In genomic region chr11:23314162-23314561, GRCh38 we compare ENCODE assay signal across 27 cellular contexts.
"Had no signal": no experiment of that assay in that cellular context is flagged by ENCODE, and none has a peak within 500 bp of the region (broad histone marks: within the 10 kb centered on the region; RNA-seq: fewer than 3 reads in every experiment).

No MANE protein-coding gene starts in this region.

- ATAC-seq: esophagus mucosa, foreskin keratinocyte, gastroesophageal sphincter, heart right ventricle, left cardiac atrium, left ventricle myocardium superior, lower lobe of right lung, natural killer cell, psoas muscle, right lobe of liver had no signal

- H3K36me3 ChIP-seq: gastroesophageal sphincter, heart right ventricle, lower lobe of right lung, ovary, right lobe of liver, stomach, thyroid gland had no signal

- DNase-seq: dorsolateral prefrontal cortex; effector CD4-positive, alpha-beta T cell; foreskin keratinocyte; glutamatergic neuron; heart right ventricle; hippocampal formation; left cardiac atrium; left ventricle myocardium superior; lower lobe of right lung; natural killer cell; occipital lobe; ovary; posterior cingulate gyrus; psoas muscle; right lobe of liver; small intestine; stimulated activated CD4-positive, alpha-beta T cell treated with anti-CD3 and anti-CD28 coated beads, Interleukin-12 subunit alpha, Interleukin-12 subunit beta, amount 100 ng/mL, for 4 hours; stimulated activated CD4-positive, alpha-beta T cell treated with anti-CD3 and anti-CD28 coated beads, Interleukin-1b, Interleukin-23, amount 100 ng/mL, for 48 hours; stimulated activated CD4-positive, alpha-beta T cell treated with anti-CD3 and anti-CD28 coated beads, Interleukin-4, amount 100 ng/mL, for 1 hour; stimulated activated CD8-positive, alpha-beta memory T cell treated with anti-CD3 and anti-CD28 coated beads, Interleukin-4, amount 100 ng/mL, for 48 hours; stimulated activated naive CD4-positive, alpha-beta T cell; stomach; thyroid gland had no signal

- H3K4me1 ChIP-seq: gastroesophageal sphincter, heart right ventricle, lower lobe of right lung, psoas muscle, right lobe of liver, stomach, thyroid gland had no signal

- H3K4me3 ChIP-seq: coronary artery, dorsolateral prefrontal cortex, gastroesophageal sphincter, heart right ventricle, lower lobe of right lung, ovary, psoas muscle, right lobe of liver, stomach, thyroid gland had no signal

- H3K9me3 ChIP-seq: gastroesophageal sphincter, lower lobe of right lung, ovary, right lobe of liver, stomach, thyroid gland had no signal

- H3K27me3 ChIP-seq: dorsolateral prefrontal cortex, foreskin keratinocyte, gastroesophageal sphincter, heart right ventricle, ovary, right lobe of liver, stomach, thyroid gland had no signal

- H3K27ac ChIP-seq: coronary artery, dorsolateral prefrontal cortex, epithelial cell of prostate, foreskin keratinocyte, gastroesophageal sphincter, heart right ventricle, lower lobe of right lung, ovary, psoas muscle, right lobe of liver, stomach, thyroid gland had no signal
